1 cellular context compared by ENCODE assay signal in the genomic region with DNA sequence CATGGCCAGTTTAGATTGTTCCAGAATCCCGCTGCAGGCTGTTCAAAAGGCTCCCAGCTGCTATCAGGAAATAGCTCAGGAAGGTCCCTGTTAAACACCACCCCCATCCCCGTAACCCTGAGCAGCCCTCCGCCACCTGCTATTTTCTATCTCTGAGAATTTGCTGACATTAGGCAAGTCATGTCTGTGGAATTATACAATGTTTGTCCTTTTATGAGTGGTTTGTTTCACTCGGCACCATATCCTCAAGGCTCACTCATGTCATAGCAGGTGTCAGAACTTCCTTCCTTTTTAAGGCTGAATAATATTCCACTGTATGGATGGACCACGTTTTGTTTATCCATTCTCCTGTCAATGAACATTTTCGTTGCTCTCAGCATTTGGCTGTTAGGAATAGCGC.
TF ChIP-seq lines count a peak whose summit lies in the region.

No MANE protein-coding gene starts in this region.

TF ChIP-seq in IMR-90, 13 proteins besides CTCF, POLR2A, EP300 and RAD21:
- TF ChIP-seq FOS (IDR thresholded peaks at IDR 0.05; ENCODE audit: low read depth, low read length) (no peak), CHD1 (IDR thresholded peaks at IDR 0.05; ENCODE audit: low read depth, low read length) (no peak), MAFK (IDR thresholded peaks at IDR 0.05; ENCODE audit: low read depth, low read length) (no peak), SMC3 (IDR thresholded peaks at IDR 0.05; ENCODE audit: low read depth, low read length) (no peak), CEBPB (IDR thresholded peaks at IDR 0.05; ENCODE audit: low read depth, low read length) (no peak), RFX5 (IDR thresholded peaks at IDR 0.05; ENCODE audit: low read depth, low read length) (no peak), MXI1 (IDR thresholded peaks at IDR 0.05; ENCODE audit: borderline replicate concordance, low read depth, low read length) (no peak)
- TF ChIP-seq, protein P1, sequence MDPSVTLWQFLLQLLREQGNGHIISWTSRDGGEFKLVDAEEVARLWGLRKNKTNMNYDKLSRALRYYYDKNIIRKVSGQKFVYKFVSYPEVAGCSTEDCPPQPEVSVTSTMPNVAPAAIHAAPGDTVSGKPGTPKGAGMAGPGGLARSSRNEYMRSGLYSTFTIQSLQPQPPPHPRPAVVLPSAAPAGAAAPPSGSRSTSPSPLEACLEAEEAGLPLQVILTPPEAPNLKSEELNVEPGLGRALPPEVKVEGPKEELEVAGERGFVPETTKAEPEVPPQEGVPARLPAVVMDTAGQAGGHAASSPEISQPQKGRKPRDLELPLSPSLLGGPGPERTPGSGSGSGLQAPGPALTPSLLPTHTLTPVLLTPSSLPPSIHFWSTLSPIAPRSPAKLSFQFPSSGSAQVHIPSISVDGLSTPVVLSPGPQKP (IDR thresholded peaks at IDR 0.05; ENCODE audit: borderline replicate concordance, low read depth, low read length) = no peak
